In the genomic region with DNA sequence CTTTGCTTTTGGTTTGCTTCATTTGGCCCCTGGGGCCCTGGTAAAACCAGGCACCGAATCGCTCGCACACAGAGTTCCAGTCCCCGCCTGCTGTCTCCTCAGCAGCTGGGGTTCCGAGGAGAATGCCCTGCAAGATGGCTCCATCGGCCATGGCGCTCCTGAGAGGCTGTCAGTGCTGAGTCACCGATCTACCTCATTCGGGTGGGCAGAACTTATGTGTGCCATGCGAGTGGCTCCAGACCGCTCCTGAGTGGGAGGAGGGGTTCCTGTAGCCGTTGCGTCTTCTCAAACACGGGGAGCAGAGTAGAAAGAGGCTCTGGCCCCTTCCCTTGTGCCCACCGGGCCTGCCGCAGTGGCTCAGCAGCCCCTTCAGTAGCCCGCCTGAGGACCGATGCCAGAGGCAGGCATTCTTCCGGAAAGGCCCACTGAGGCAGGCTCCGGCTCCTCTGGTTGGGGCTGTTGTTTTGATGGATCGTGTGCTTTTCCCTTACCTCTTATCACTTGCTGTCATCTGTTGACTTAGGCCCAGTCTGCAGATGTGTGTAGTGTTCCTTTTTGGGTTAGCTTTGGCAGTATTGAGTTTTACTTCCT, we compare ENCODE assay signal across 1 cellular context.
A peak's percentile ranks its signal among the peaks of the same experiment; 100 is the strongest.
TF ChIP-seq lines count a peak whose summit lies in the region.

No MANE protein-coding gene starts in this region.

TF ChIP-seq in IMR-90, 13 proteins besides CTCF, POLR2A, EP300 and RAD21 (continued from another document):
- TF ChIP-seq SMC3 (IDR thresholded peaks at IDR 0.05; ENCODE audit: low read depth, low read length) (no peak), MXI1 (IDR thresholded peaks at IDR 0.05; ENCODE audit: borderline replicate concordance, low read depth, low read length) (peak; percentile 87; the same call in 1 of the 2 replicates), NFE2L2 (IDR thresholded peaks at IDR 0.05; ENCODE audit: low read depth, low read length) (peak; percentile 82), CEBPB (IDR thresholded peaks at IDR 0.05; ENCODE audit: low read depth, low read length) (no peak), CHD1 (IDR thresholded peaks at IDR 0.05; ENCODE audit: low read depth, low read length) (no peak; the same call in 1 of the 2 replicates), MAZ (IDR thresholded peaks at IDR 0.05; ENCODE audit: borderline replicate concordance, low read depth, low read length) (peak; percentile 30; the same call in 1 of the 2 replicates)
